Comparison of ENCODE assay signal across 1 cellular context in genomic region chr1:43048601-43049011, GRCh38.
TF ChIP-seq lines count a peak whose summit lies in the region.

No MANE protein-coding gene starts in this region.

TF ChIP-seq in HCT116, 20 proteins besides CTCF, POLR2A, EP300 and RAD21 (continued from another document):
- TF ChIP-seq MAX (IDR thresholded peaks at IDR 0.05), result no peak
- no peak for TF ChIP-seq JUND (IDR thresholded peaks at IDR 0.05)
- TF ChIP-seq SIN3A (IDR thresholded peaks at IDR 0.05; ENCODE audit: low read depth), result no peak
- no peak for TF ChIP-seq FOSL1 (IDR thresholded peaks at IDR 0.05; ENCODE audit: low read depth)
- no peak for TF ChIP-seq YY1 (IDR thresholded peaks at IDR 0.05; ENCODE audit: extremely low read depth, insufficient replicate concordance, low read depth, low read length)
- TF ChIP-seq REST (IDR thresholded peaks at IDR 0.05; ENCODE audit: low read depth), result no peak
- no peak for TF ChIP-seq EGR1 (IDR thresholded peaks at IDR 0.05; ENCODE audit: low read depth)
- no peak for TF ChIP-seq ZNF274 (IDR thresholded peaks at IDR 0.05; ENCODE audit: low read depth, low read length)
- TF ChIP-seq SRF (IDR thresholded peaks at IDR 0.05; ENCODE audit: low read depth), result no peak
- TF ChIP-seq ZFX (IDR thresholded peaks at IDR 0.05), result no peak
- no peak for TF ChIP-seq ATF3 (IDR thresholded peaks at IDR 0.05)
